ENCODE assay signal across 11 cellular contexts in the genomic region with DNA sequence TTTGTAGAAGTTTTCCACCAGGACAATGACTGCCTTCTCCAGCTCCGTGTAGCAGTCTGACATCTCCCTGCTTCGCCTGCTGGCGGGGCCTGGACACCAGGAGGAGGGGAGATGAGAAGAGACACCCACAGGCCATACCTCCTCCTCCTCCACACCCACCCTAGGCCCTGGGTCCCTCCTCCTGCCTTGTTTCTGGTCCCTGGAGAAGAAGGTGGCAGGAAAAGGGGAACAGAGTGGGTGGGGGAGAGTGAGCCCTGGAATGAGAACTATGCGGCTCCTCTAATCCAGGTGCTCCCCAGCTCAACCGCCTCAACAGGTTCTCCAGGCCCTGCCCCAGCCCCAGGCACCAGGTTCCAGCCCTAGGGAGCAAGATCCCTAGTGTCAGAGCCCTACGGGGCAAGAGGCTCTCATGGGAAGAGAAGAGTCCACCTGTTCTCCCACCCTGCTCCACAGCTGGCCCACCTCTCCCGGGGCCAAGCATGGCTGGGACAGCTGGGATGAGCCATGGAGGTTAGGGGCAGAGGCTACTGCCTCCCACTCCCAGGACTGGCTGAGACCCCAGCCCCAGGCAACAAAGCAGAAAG. TPM values are rescaled to one million over a fixed set of nuclear protein-coding genes. Genes with fewer than 3 reads are reported as not detected.
DNase-seq lines count a peak whose midpoint lies in the region; ATAC-seq, FAIRE-seq and TF ChIP-seq lines count a peak whose summit lies in the region.
"Had no signal": no experiment of that assay in that cellular context is flagged by ENCODE, and none has a peak within 500 bp of the region (broad histone marks: within the 10 kb centered on the region; RNA-seq: fewer than 3 reads in every experiment).

No MANE protein-coding gene starts in this region.

- peak overlapping the region; percentile 66 for H3K4me2 ChIP-seq in GM23338
- peak overlapping the region; percentile 99 for H3K4me2 ChIP-seq in smooth muscle cell

- intact Hi-C loops in kidney (cut with DNase I): no loop called here

- H3K27me3 ChIP-seq in GM23338 (ENCODE audit: insufficient read depth): no peaks in the 10 kb centered on the region
- H3K27me3 ChIP-seq in smooth muscle cell (ENCODE audit: low read depth): no peaks in the 10 kb centered on the region

- H3K79me2 ChIP-seq in GM23338 (replicated peaks; ENCODE audit: insufficient read depth): no peaks in the 10 kb centered on the region
- peaks cover 29% of the 10 kb centered on the region for H3K79me2 ChIP-seq in smooth muscle cell (ENCODE audit: low read depth)

- no peak overlapping the region for H3K4me3 Mint-ChIP-seq in GM23338
- H3K4me3 Mint-ChIP-seq in effector memory CD8-positive, alpha-beta T cell: no peak overlapping the region

- H3K4me3 ChIP-seq in GM23338 (no peak overlapping the region), astrocyte of the cerebellum (ENCODE audit: low read depth, low read length) (peak overlapping the region; percentile 35), kidney (ENCODE audit: low read length in 2 of 2) (peak overlapping the region; percentile 41 to 62), smooth muscle cell (peak overlapping the region; percentile 24)

- TF ChIP-seq CTCF in GM23338 (conservative IDR thresholded peaks at IDR 0.05; ENCODE audit: low read depth in 2 of 2) (no peak), astrocyte of the cerebellum (IDR thresholded peaks at IDR 0.05; ENCODE audit: low read depth, low read length, missing control alignments) (no peak), kidney (IDR thresholded peaks at IDR 0.05; ENCODE audit: borderline replicate concordance, extremely low read depth, insufficient read depth) (no peak), smooth muscle cell (IDR thresholded peaks at IDR 0.05; ENCODE audit: borderline replicate concordance, insufficient read depth, poor library complexity, severe bottlenecking) (no peak), GM20000 (IDR thresholded peaks at IDR 0.05; ENCODE audit: extremely low read depth, missing control alignments) (no peak)

- H3K9ac ChIP-seq in kidney (ENCODE audit: low read length in 2 of 2) (peak overlapping the region; percentile 20 to 86), smooth muscle cell (ENCODE audit: low read depth) (peak overlapping the region; percentile 81)

- H2AFZ ChIP-seq in GM23338: no peak overlapping the region
- no peak overlapping the region for H2AFZ ChIP-seq in smooth muscle cell (ENCODE audit: low read depth)

- H4K20me1 ChIP-seq in GM23338 (replicated peaks; ENCODE audit: insufficient read depth): no peaks in the 10 kb centered on the region
- H4K20me1 ChIP-seq in smooth muscle cell (ENCODE audit: low read depth): no peaks in the 10 kb centered on the region

- H3K36me3 Mint-ChIP-seq in GM23338 (ENCODE audit: low read depth): no peaks in the 10 kb centered on the region; the same call in 1 of the 3 replicates
- no peaks in the 10 kb centered on the region for H3K36me3 Mint-ChIP-seq in effector memory CD8-positive, alpha-beta T cell (ENCODE audit: insufficient read depth)

- H3F3A ChIP-seq in GM23338 (replicated peaks; ENCODE audit: low read depth) (no peaks in the 10 kb centered on the region; the same call in 1 of the 2 replicates), smooth muscle cell (ENCODE audit: low read depth) (peaks cover 16% of the 10 kb centered on the region)

- H3K27ac ChIP-seq in GM23338 (ENCODE audit: low read depth) (no peak overlapping the region), kidney (ENCODE audit: low read depth in 2 of 2, low read length in 2 of 2) (peak overlapping the region; percentile 89 to 93), smooth muscle cell (ENCODE audit: low read depth) (peak overlapping the region; percentile 93)

- DNase-seq in GM23338 (ENCODE audit: low spot score) (peak; percentile 39), astrocyte of the cerebellum (ENCODE audit: low read depth) (no peak), kidney (peak; percentile 69), smooth muscle cell (lab: John Stamatoyannopoulos, UW; ENCODE audit: unreplicated experiment) (no peak), GM20000 (ENCODE audit: low spot score) (no peak), hypothalamus (lab: John Stamatoyannopoulos, UW) (no peak)
- no peak for DNase-seq in effector memory CD8-positive, alpha-beta T cell
- DNase-seq in effector CD8-positive, alpha-beta T cell (lab: John Stamatoyannopoulos, UW): no peak
- DNase-seq: activated CD8-positive, alpha-beta memory T cell treated with anti-CD3 and anti-CD28 coated beads for 24 hours; GF-D8; stimulated activated naive CD8-positive, alpha-beta T cell treated with anti-CD3 and anti-CD28 coated beads, Interleukin-15, Interleukin-2, amounts not matched to agents 100 U/mL and 50 U/mL, for 24 hours had no signal

- H3K9me3 Mint-ChIP-seq in GM23338: no peaks in the 10 kb centered on the region
- H3K9me3 Mint-ChIP-seq in effector memory CD8-positive, alpha-beta T cell: no peaks in the 10 kb centered on the region

- in situ Hi-C loops in astrocyte of the cerebellum (cut with HindIII; ENCODE audit: low sequenced_read_pairs): no loop called here

- H3K27me3 Mint-ChIP-seq in GM23338 (ENCODE audit: insufficient read depth, low read depth, poor library complexity): peaks cover 9% of the 10 kb centered on the region
- H3K27me3 Mint-ChIP-seq in effector memory CD8-positive, alpha-beta T cell: no peaks in the 10 kb centered on the region

- peaks cover 45% of the 10 kb centered on the region for H3K4me1 ChIP-seq in GM23338 (ENCODE audit: insufficient read depth)
- H3K4me1 ChIP-seq in kidney (ENCODE audit: control insufficient read depth in 1 of 2, insufficient read depth in 1 of 2, low read depth in 1 of 2, low read length in 2 of 2): peaks cover 17 to 19% of the 10 kb centered on the region in 2 donors
- peaks cover 46% of the 10 kb centered on the region for H3K4me1 ChIP-seq in smooth muscle cell (ENCODE audit: low read depth)

- no peak overlapping the region for H3K27ac Mint-ChIP-seq in GM23338
- no peak overlapping the region for H3K27ac Mint-ChIP-seq in effector memory CD8-positive, alpha-beta T cell

- no peak for FAIRE-seq in kidney (lab: Jason Lieb, UNC)

- no peaks in the 10 kb centered on the region for H3K9me2 ChIP-seq in GM23338 (ENCODE audit: insufficient read depth)

- no peak for ATAC-seq in GM23338
- no peak for ATAC-seq in effector memory CD8-positive, alpha-beta T cell (replicated peaks)
- ATAC-seq: stimulated activated naive CD8-positive, alpha-beta T cell treated with anti-CD3 and anti-CD28 coated beads, Interleukin-15, Interleukin-2, amounts not matched to agents 100 U/mL and 50 U/mL, for 24 hours had no signal

- H3K36me3 ChIP-seq in GM23338 (ENCODE audit: insufficient read depth) (no peaks in the 10 kb centered on the region), kidney (ENCODE audit: control insufficient read depth in 1 of 2, insufficient read depth in 2 of 2, low read length in 2 of 2) (peaks cover 2 to 8% of the 10 kb centered on the region in 2 donors), smooth muscle cell (ENCODE audit: low read depth) (no peaks in the 10 kb centered on the region)

- H3K9me3 ChIP-seq in kidney (ENCODE audit: control insufficient read depth in 1 of 2, low read length in 2 of 2) (no peaks in the 10 kb centered on the region), smooth muscle cell (replicated peaks; ENCODE audit: low read depth) (no peaks in the 10 kb centered on the region)

- WGBS in smooth muscle cell (ENCODE audit: low lambda C conversion rate): 71% methylated on average over 7 of the region's 7 CpGs

- peaks cover 43% of the 10 kb centered on the region for H3K4me1 Mint-ChIP-seq in GM23338
- no peaks in the 10 kb centered on the region for H3K4me1 Mint-ChIP-seq in effector memory CD8-positive, alpha-beta T cell (ENCODE audit: low read depth in 2 of 2)

RNA-seq across cellular contexts. Expression of gene S100A16, which starts 4.8 kb away (rescaled TPM):
- total RNA-seq in GM23338 (2014; rRNA removed; shearing (Covaris generic)): 10.6 and 20.4 TPM in 2 replicates
- 10.5 and 13.0 TPM in 2 replicates for polyA plus RNA-seq in GM23338 (2016; fragmentation: Nextera tagmentation; extraction: Ambion mirVana)
- 119 TPM for total RNA-seq in kidney
- polyA plus RNA-seq in kidney (ENCODE audit: insufficient read depth, low read depth, low replicate concordance): 174 TPM
- 198 and 238 TPM in 2 replicates for total RNA-seq in smooth muscle cell
- 302 and 358 TPM in 2 replicates for polyA plus RNA-seq in smooth muscle cell

RNA-seq across cellular contexts. Expression of gene S100A14, which starts 7.9 kb away (rescaled TPM):
- 0.28 TPM in 1 of 2 replicates, not detected in the other for total RNA-seq in GM23338 (2014; rRNA removed; shearing (Covaris generic))
- polyA plus RNA-seq in GM23338 (2016; fragmentation: Nextera tagmentation; extraction: Ambion mirVana) (0.53 and 0.64 TPM in 2 replicates), kidney (ENCODE audit: insufficient read depth, low read depth, low replicate concordance) (35.6 TPM), smooth muscle cell (11.0 and 32.7 TPM in 2 replicates)
- total RNA-seq in kidney (75.9 TPM), smooth muscle cell (20.1 and 25.1 TPM in 2 replicates)

RNA-seq across cellular contexts. Expression of gene S100A13, which starts 19.1 kb away (rescaled TPM):
- total RNA-seq in GM23338 (2014; rRNA removed; shearing (Covaris generic)): 32.7 and 35.3 TPM in 2 replicates
- 165 and 182 TPM in 2 replicates for polyA plus RNA-seq in GM23338 (2016; fragmentation: Nextera tagmentation; extraction: Ambion mirVana)
- total RNA-seq in kidney: 225 TPM
- 299 TPM for polyA plus RNA-seq in kidney (ENCODE audit: insufficient read depth, low read depth, low replicate concordance)
- total RNA-seq in smooth muscle cell: 150 and 158 TPM in 2 replicates
- polyA plus RNA-seq in smooth muscle cell: 474 and 498 TPM in 2 replicates

RNA-seq across cellular contexts. Expression of gene S100A1, which starts 20.1 kb away (rescaled TPM):
- total RNA-seq in GM23338 (2014; rRNA removed; shearing (Covaris generic)): 0.66 TPM in 1 of 2 replicates, not detected in the other
- polyA plus RNA-seq in GM23338 (2016; fragmentation: Nextera tagmentation; extraction: Ambion mirVana): 0.13 TPM in 1 of 2 replicates, not detected in the other
- total RNA-seq in kidney: 83.1 TPM
- 332 TPM for polyA plus RNA-seq in kidney (ENCODE audit: insufficient read depth, low read depth, low replicate concordance)
- total RNA-seq in smooth muscle cell: 8.3 TPM in 1 of 2 replicates, not detected in the other
- 0.46 and 1.0 TPM in 2 replicates for polyA plus RNA-seq in smooth muscle cell

RNA-seq across cellular contexts. Expression of gene CHTOP, which starts 25.7 kb away (rescaled TPM):
- total RNA-seq in GM23338 (2014; rRNA removed; shearing (Covaris generic)): 68.9 and 73.4 TPM in 2 replicates
- 86.6 and 97.8 TPM in 2 replicates for polyA plus RNA-seq in GM23338 (2016; fragmentation: Nextera tagmentation; extraction: Ambion mirVana)
- total RNA-seq in kidney: 83.6 TPM
- polyA plus RNA-seq in kidney (ENCODE audit: insufficient read depth, low read depth, low replicate concordance): 71.1 TPM
- total RNA-seq in smooth muscle cell: 47.8 and 48.1 TPM in 2 replicates
- polyA plus RNA-seq in smooth muscle cell: 49.7 and 50.2 TPM in 2 replicates

Comparison
In these comparisons a context has a peak if more than half of its experiments do, and no peak if none do; other contexts are left out.
1. DNase-seq: peak in GM23338 (single experiment) and kidney (single experiment); none in astrocyte of the cerebellum (single experiment), smooth muscle cell (single experiment), effector memory CD8-positive, alpha-beta T cell (0 of 3), effector CD8-positive, alpha-beta T cell (single experiment), GM20000 (single experiment) and hypothalamus (0 of 51).
2. RNA of gene S100A14, which starts 7.9 kb away (total RNA-seq): 75.9 TPM in kidney (single experiment) and 20.1 to 25.1 TPM in smooth muscle cell; 0.28 TPM in GM23338; every median in the first group is over 10 times any median in the second.